Comparison of ENCODE assay signal across 1 cellular context in the genomic region with DNA sequence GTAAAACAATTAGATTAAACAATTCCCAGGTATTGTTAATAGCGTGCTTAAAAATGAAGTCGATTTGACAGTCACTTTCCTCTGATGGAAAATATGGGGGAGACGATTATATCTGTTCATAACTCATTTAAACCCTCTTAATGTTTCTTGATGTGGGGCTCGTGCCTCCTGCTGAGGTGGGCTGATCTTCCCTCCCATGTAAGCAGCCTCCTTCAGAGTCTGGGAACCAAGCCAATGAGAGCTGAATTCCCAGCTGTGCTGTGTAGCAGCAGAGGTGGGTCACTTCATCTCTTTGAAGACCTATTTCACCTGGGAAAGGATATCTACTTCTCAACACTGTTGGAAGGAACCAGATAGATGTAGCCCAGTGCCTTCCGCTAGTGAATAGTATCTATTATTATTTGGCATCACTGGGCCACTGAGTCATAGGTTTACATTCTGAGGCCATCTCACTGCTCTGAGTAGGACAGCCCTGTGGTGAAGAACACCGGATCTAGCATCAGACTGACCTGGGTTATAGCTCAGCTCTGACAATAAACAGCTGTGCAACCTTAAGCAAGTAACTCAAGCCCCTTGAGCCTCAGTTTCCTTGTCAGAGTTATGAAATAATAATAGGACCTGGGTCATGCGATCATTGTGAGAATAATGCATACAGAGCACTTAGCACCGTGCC.
TF ChIP-seq lines count a peak whose summit lies in the region.

No MANE protein-coding gene starts in this region.

TF ChIP-seq in HepG2, 621 proteins besides CTCF, POLR2A, EP300 and RAD21:
- TF ChIP-seq ZNF317 (CRISPR knock-in tag; IDR thresholded peaks at IDR 0.05) (no peak), ZNF335 (CRISPR knock-in tag; IDR thresholded peaks at IDR 0.05) (no peak), SRF (IDR thresholded peaks at IDR 0.05; ENCODE audit: low read depth, low read length) (no peak), ZNF703 (CRISPR knock-in tag; IDR thresholded peaks at IDR 0.05; ENCODE audit: borderline replicate concordance) (no peak), ZSCAN29 (CRISPR knock-in tag; conservative IDR thresholded peaks at IDR 0.05) (no peak), ATF1 (CRISPR knock-in tag; IDR thresholded peaks at IDR 0.05) (no peak), ZNF138 (CRISPR knock-in tag; IDR thresholded peaks at IDR 0.05; ENCODE audit: low read depth) (no peak), ETV5 (CRISPR knock-in tag; IDR thresholded peaks at IDR 0.05; ENCODE audit: borderline replicate concordance) (no peak), ZNF83 (CRISPR knock-in tag; IDR thresholded peaks at IDR 0.05; ENCODE audit: borderline replicate concordance) (no peak), MAFF (IDR thresholded peaks at IDR 0.05; ENCODE audit: low read depth, low read length) (no peak), JARID2 (CRISPR knock-in tag; IDR thresholded peaks at IDR 0.05; ENCODE audit: insufficient replicate concordance) (no peak), HNRNPK (IDR thresholded peaks at IDR 0.05; ENCODE audit: low read depth, low read length, poor library complexity, severe bottlenecking) (no peak), HES4 (CRISPR knock-in tag; IDR thresholded peaks at IDR 0.05; ENCODE audit: borderline replicate concordance) (no peak)
- TF ChIP-seq, protein P1, sequence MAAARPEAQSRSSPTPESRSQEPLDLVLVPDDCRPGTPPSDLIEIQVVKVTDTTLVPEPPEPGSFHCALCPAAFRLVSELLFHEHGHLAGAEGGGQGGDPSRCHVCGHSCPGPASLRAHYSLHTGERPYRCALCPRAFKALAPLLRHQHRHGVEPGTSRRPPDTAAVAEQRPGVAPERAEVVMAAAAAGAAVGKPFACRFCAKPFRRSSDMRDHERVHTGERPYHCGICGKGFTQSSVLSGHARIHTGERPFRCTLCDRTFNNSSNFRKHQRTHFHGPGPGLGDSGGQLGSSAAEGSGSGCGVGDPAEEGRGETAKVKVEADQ (CRISPR knock-in tag; IDR thresholded peaks at IDR 0.05; ENCODE audit: borderline replicate concordance): no peak
- TF ChIP-seq, protein P2, sequence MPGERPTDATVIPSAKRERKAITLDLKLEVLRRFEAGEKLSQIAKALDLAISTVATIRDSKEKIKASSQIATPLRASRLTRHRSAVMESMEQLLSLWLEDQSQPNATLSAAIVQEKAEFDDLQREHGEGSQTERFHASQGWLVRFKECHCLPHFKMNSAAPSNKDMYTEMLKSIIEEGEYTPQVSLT (CRISPR knock-in tag; IDR thresholded peaks at IDR 0.05; ENCODE audit: borderline replicate concordance, low read depth): no peak
TF ChIP-seq in HepG2: peak in this region for 0.
